ENCODE assay signal across 20 cellular contexts in the genomic region with DNA sequence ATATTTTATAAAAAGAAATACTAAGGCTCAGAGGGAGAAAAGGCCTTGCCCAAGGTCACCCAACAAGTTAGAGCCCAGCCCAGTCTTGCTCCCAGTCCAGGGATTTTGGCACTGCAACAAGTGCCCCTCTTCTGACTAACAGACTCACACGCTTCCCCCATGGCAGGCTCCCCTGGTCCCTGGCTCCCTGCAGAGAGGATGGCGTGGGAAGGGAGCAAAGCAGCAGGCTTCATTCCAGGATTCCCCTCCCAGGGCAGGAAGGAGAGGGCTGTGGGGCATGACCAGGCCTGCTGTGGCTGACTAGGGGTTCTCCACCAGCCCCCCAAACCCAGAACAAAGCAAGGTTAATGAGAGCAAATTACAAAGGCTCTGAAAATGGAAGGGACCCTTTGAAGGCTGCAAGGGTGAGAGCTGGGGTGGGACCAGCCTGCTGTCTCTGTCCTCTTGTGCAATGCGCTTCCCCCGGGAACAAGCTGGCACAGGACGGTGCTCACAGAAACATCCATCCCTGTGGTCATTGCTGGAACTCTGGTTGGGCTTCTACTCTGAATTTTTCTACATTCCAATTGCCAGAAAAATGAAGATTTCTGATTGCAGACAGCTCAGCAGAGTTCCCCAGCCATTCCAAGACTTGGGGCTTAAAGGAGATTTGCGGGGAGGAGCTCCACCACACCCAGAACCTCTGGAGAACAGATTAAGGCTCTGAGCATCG. TPM values are rescaled to one million over a fixed set of nuclear protein-coding genes. Genes with fewer than 3 reads are reported as not detected.
A peak's percentile ranks its signal among the peaks of the same experiment; 100 is the strongest.
DNase-seq lines count a peak whose midpoint lies in the region; ATAC-seq, FAIRE-seq and TF ChIP-seq lines count a peak whose summit lies in the region.
"Had no signal": no experiment of that assay in that cellular context is flagged by ENCODE, and none has a peak within 500 bp of the region (broad histone marks: within the 10 kb centered on the region; RNA-seq: fewer than 3 reads in every experiment).

No MANE protein-coding gene starts in this region.

- intact Hi-C loops in psoas muscle (cut with DNase I) = no loop called here

- peak in 1 of 4 donors; percentile 45 for ATAC-seq in psoas muscle
- no peak for ATAC-seq in GM18520 (IDR thresholded peaks at IDR 0.05; ENCODE audit: unreplicated experiment)
- ATAC-seq in HG03571 (IDR thresholded peaks at IDR 0.05; ENCODE audit: unreplicated experiment) = no peak
- ATAC-seq: HCT116; stimulated activated naive CD8-positive, alpha-beta T cell treated with anti-CD3 and anti-CD28 coated beads, Interleukin-15, Interleukin-2, amounts not matched to agents 100 U/mL and 50 U/mL, for 24 hours had no signal

- FAIRE-seq in HTR-8/SVneo (lab: Jason Lieb, UNC) = no peak
- FAIRE-seq: small intestine had no signal

- TF ChIP-seq CTCF in fibroblast of the aortic adventitia (IDR thresholded peaks at IDR 0.05; ENCODE audit: insufficient read depth, low read length) = peak; percentile 7
- no peak for TF ChIP-seq CTCF in psoas muscle (IDR thresholded peaks at IDR 0.05)

- H3K4me1 ChIP-seq in psoas muscle = peaks cover 10% of the 10 kb centered on the region

- no peaks in the 10 kb centered on the region for H3K9me3 ChIP-seq in psoas muscle

- H3K27ac ChIP-seq in psoas muscle = no peak overlapping the region
- H3K27ac ChIP-seq: KMS-11 had no signal

- H3K4me3 ChIP-seq in fibroblast of the aortic adventitia (ENCODE audit: low read depth, low read length) (no peak overlapping the region), psoas muscle (no peak overlapping the region)
- H3K4me3 ChIP-seq: coronary artery, lung had no signal

- DNase-seq in AG20443 (ENCODE audit: low spot score) (peak; percentile 69), amniotic epithelial cell (ENCODE audit: low read depth) (peak; percentile 37), fibroblast of the aortic adventitia (ENCODE audit: low read depth) (peak; percentile 64), psoas muscle (peak; percentile 64 to 73), HTR-8/SVneo (ENCODE audit: insufficient read length, low spot score) (no peak)
- no peak for DNase-seq in activated CD4-positive, CD25-positive, alpha-beta regulatory T cell treated with anti-CD3 and anti-CD28 coated beads, Interleukin-2, amount 50 U/mL, for 72 hours
- DNase-seq: activated CD4-positive, alpha-beta T cell treated with anti-CD3 and anti-CD28 coated beads for 4 hours; activated naive CD8-positive, alpha-beta T cell treated with anti-CD3 and anti-CD28 coated beads, Interleukin-2, amount 10 ng/mL, durations not matched to agents 7 days and 5 days; NCI-H1930; small intestine; stimulated activated naive CD8-positive, alpha-beta T cell treated with anti-CD3 and anti-CD28 coated beads, Interleukin-15, Interleukin-2, amounts not matched to agents 100 U/mL and 50 U/mL, for 24 hours had no signal

- WGBS in psoas muscle, 3 donors = 64 to 80% (median 72%) methylated on average over 7 of the region's 7 CpGs

- H3K36me3 ChIP-seq in psoas muscle (ENCODE audit: insufficient read depth in 1 of 2, low read depth in 1 of 2) = no peaks in the 10 kb centered on the region

- no peaks in the 10 kb centered on the region for H3K27me3 ChIP-seq in psoas muscle (ENCODE audit: insufficient read depth in 3 of 3, low read length in 2 of 3)

RNA-seq across cellular contexts. Expression of gene FAT2, which starts 37.1 kb away (rescaled TPM):
- 0.08 TPM in 1 of 2 replicates, not detected in the other for total RNA-seq in fibroblast of the aortic adventitia (ENCODE audit: low replicate concordance)
- under 1 TPM in 2 of 4 donors, not detected in 2; 0.02 TPM for total RNA-seq in psoas muscle
- under 1 TPM in 2 of 3 donors, not detected in 1; 0.01 to 0.03 TPM for polyA plus RNA-seq in psoas muscle
- total RNA-seq: activated naive CD8-positive, alpha-beta T cell treated with anti-CD3 and anti-CD28 coated beads, Interleukin-2, amount 10 ng/mL, durations not matched to agents 7 days and 5 days; T-helper 2 cell treated with Interferon-gamma antibody and Interleukin-4, amounts not matched to agents 100 ng/mL and 5 ng/mL, for 36 hours had no signal
- polyA plus RNA-seq: BJ, neural cell had no signal

RNA-seq across cellular contexts. Expression of gene SPARC, which starts 58.4 kb away (rescaled TPM):
- total RNA-seq in fibroblast of the aortic adventitia (ENCODE audit: low replicate concordance) (1,011 and 5,653 TPM in 2 replicates), psoas muscle (100 to 1,000 TPM; 175 to 687 (median 372) TPM)
- 100 to 1,000 TPM; 111 to 331 (median 170) TPM for polyA plus RNA-seq in psoas muscle
- total RNA-seq: T-helper 2 cell treated with Interferon-gamma antibody and Interleukin-4, amounts not matched to agents 100 ng/mL and 5 ng/mL, for 36 hours had no signal

Comparison
In these comparisons a context has a peak if more than half of its experiments do, and no peak if none do; other contexts are left out.
1. DNase-seq: peak in AG20443 (single experiment), amniotic epithelial cell (single experiment), fibroblast of the aortic adventitia (single experiment) and psoas muscle (2 of 2); none in HTR-8/SVneo (single experiment) and activated CD4-positive, CD25-positive, alpha-beta regulatory T cell treated with anti-CD3 and anti-CD28 coated beads, Interleukin-2, amount 50 U/mL, for 72 hours (single experiment).